In genomic region chr3:10292505-10293419, GRCh38 we compare ENCODE assay signal across 9 cellular contexts. TPM values are rescaled to one million over a fixed set of nuclear protein-coding genes. Genes with fewer than 3 reads are reported as not detected.
DNase-seq lines count a peak whose midpoint lies in the region; ATAC-seq, FAIRE-seq and TF ChIP-seq lines count a peak whose summit lies in the region.
"Had no signal": no experiment of that assay in that cellular context is flagged by ENCODE, and none has a peak within 500 bp of the region (broad histone marks: within the 10 kb centered on the region; RNA-seq: fewer than 3 reads in every experiment).

Gene GHRL, minus strand, starts transcription at chr3:10292947. Its CDS starts 2,767 bp downstream, at chr3:10290180.

- no peak for TF ChIP-seq CTCF in GM20000 (IDR thresholded peaks at IDR 0.05; ENCODE audit: extremely low read depth, missing control alignments)
- no peak for TF ChIP-seq CTCF in endothelial cell of umbilical vein (IDR thresholded peaks at IDR 0.05; ENCODE audit: extremely low read depth in 1 of 2, insufficient read depth in 1 of 2, low read depth in 1 of 2, low read length in 2 of 2)
- TF ChIP-seq CTCF in PC-9 (conservative IDR thresholded peaks at IDR 0.05), result no peak

- H4K20me1 ChIP-seq in endothelial cell of umbilical vein (replicated peaks; ENCODE audit: control insufficient read depth, extremely low read depth, insufficient read depth, low read length), result no peaks in the 10 kb centered on the region
- H4K20me1 ChIP-seq in PC-9 (ENCODE audit: insufficient read depth), result no peaks in the 10 kb centered on the region

- DNase-seq in GF-D8 (lab: John Stamatoyannopoulos, UW) (peak; percentile 95), GM20000 (ENCODE audit: low spot score) (peak; percentile 74), endothelial cell of umbilical vein (ENCODE audit: low read depth, low spot score) (no peak), NCI-H2196 treated with DMSO at 0.1 percent for 48 hours (lab: John Stamatoyannopoulos, UW; ENCODE audit: unreplicated experiment) (no peak), cerebellar nuclear complex (lab: John Stamatoyannopoulos, UW) (no peak), PC-9 (no peak)

- ATAC-seq in HG03565 (IDR thresholded peaks at IDR 0.05; ENCODE audit: unreplicated experiment) (peak; percentile 75), GM18870 (IDR thresholded peaks at IDR 0.05; ENCODE audit: unreplicated experiment) (no peak)

- H3K27ac ChIP-seq in endothelial cell of umbilical vein (ENCODE audit: insufficient read depth, low read depth, low read length), result no peak within 1 kb of the TSS
- H3K27ac ChIP-seq in PC-9, result no peak within 1 kb of the TSS

- H3K9me1 ChIP-seq in endothelial cell of umbilical vein (replicated peaks; ENCODE audit: control insufficient read depth, extremely low read depth, insufficient read depth, low read length), result no peaks in the 10 kb centered on the region

- H3K36me3 ChIP-seq in endothelial cell of umbilical vein (ENCODE audit: control insufficient read depth in 2 of 2, extremely low read depth in 1 of 2, insufficient read depth in 2 of 2, low read length in 2 of 2) (no peaks in the 10 kb centered on the region), PC-9 (ENCODE audit: low read depth) (peaks cover 3% of the 10 kb centered on the region; the same call in 1 of the 2 replicates)

- no peak for FAIRE-seq in endothelial cell of umbilical vein (lab: Jason Lieb, UNC)
- FAIRE-seq: astrocyte had no signal

- intact Hi-C loops in endothelial cell of umbilical vein (cut with micrococcal nuclease) (no loop called here), PC-9 (cut with micrococcal nuclease; ENCODE audit: unreplicated experiment) (no loop called here)

- H3K9me3 ChIP-seq in endothelial cell of umbilical vein (replicated peaks; ENCODE audit: control insufficient read depth, insufficient read depth, low read length), result no peaks in the 10 kb centered on the region
- no peaks in the 10 kb centered on the region for H3K9me3 ChIP-seq in PC-9 (ENCODE audit: insufficient read depth, low read depth)

- H2AFZ ChIP-seq in endothelial cell of umbilical vein (ENCODE audit: low read depth, low read length) (no peak within 1 kb of the TSS), PC-9 (no peak within 1 kb of the TSS)

- H3K4me3 ChIP-seq in endothelial cell of umbilical vein (replicated peaks in 1 of 3; ENCODE audit: insufficient read depth in 1 of 3, low read depth in 1 of 3, low read length in 3 of 3) (no peak within 1 kb of the TSS), PC-9 (no peak within 1 kb of the TSS)

- peaks cover 3% of the 10 kb centered on the region; the same call in 1 of the 2 replicates for H3F3A ChIP-seq in PC-9 (ENCODE audit: insufficient read depth, low read depth)

- H3K4me1 ChIP-seq in endothelial cell of umbilical vein (ENCODE audit: control insufficient read depth, extremely low read depth, insufficient read depth, low read length) (no peaks in the 10 kb centered on the region), PC-9 (replicated peaks; ENCODE audit: insufficient read depth) (no peaks in the 10 kb centered on the region)

- H3K9me2 ChIP-seq in PC-9 (ENCODE audit: insufficient read depth), result no peaks in the 10 kb centered on the region

- H3K4me2 ChIP-seq in endothelial cell of umbilical vein (ENCODE audit: insufficient read depth, low read length) (no peak within 1 kb of the TSS), PC-9 (no peak within 1 kb of the TSS)

- no peaks in the 10 kb centered on the region for H3K79me2 ChIP-seq in endothelial cell of umbilical vein (ENCODE audit: control insufficient read depth, insufficient read depth, low read length)
- H3K79me2 ChIP-seq in PC-9 (ENCODE audit: low read depth), result no peaks in the 10 kb centered on the region

- no peak for TF ChIP-seq POLR2A in endothelial cell of umbilical vein (IDR thresholded peaks at IDR 0.05; ENCODE audit: low read depth, low read length)

- H3K27me3 ChIP-seq in endothelial cell of umbilical vein (ENCODE audit: control insufficient read depth in 2 of 2, insufficient read depth in 2 of 2, low read length in 2 of 2), result no peaks in the 10 kb centered on the region
- H3K27me3 ChIP-seq in PC-9 (ENCODE audit: insufficient read depth, low read depth), result no peaks in the 10 kb centered on the region

- H3K9ac ChIP-seq in endothelial cell of umbilical vein (replicated peaks; ENCODE audit: extremely low read depth, insufficient read depth, low read length), result no peak within 1 kb of the TSS

- dilution Hi-C loops in endothelial cell of umbilical vein (cut with MboI; ENCODE audit: extremely low pct_ligation_motif_present, low sequenced_read_pairs), result no loop called here

- BruUV-seq in endothelial cell of umbilical vein (replicated peaks; lab: Mats Ljungman, UMichigan) (no TSS peak), PC-9 (replicated peaks; lab: Mats Ljungman, UMichigan) (no TSS peak)

- CTCF ChIA-PET in endothelial cell of umbilical vein (lab: Charles Lee) (interaction anchor here (0.7 to 1.2 kb wide), 3 partner anchors 10 to 29 kb away, joined by 3 to 5 read pairs (median 3); no protein-coding TSS in a partner anchor), PC-9 (lab: Charles Lee) (interaction anchor here (0.6 kb wide), 1 partner anchor 515 kb away, joined by 4 read pairs; no protein-coding TSS in a partner anchor)

- POLR2A ChIA-PET in endothelial cell of umbilical vein (lab: Charles Lee), result no interaction called here
- POLR2A ChIA-PET in PC-9 (lab: Charles Lee; ENCODE audit: unreplicated experiment), result no interaction called here

TF ChIP-seq in endothelial cell of umbilical vein, 7 proteins besides CTCF, POLR2A, EP300 and RAD21:
- peak; percentile 23 for TF ChIP-seq FOS (IDR thresholded peaks at IDR 0.05; ENCODE audit: borderline replicate concordance, insufficient read depth, low read length)
- TF ChIP-seq GATA2 (IDR thresholded peaks at IDR 0.05; ENCODE audit: insufficient read depth, insufficient read length, low read depth, low read length), result no peak
TF ChIP-seq in endothelial cell of umbilical vein: peak in this region for 1.

RNA-seq across cellular contexts. Expression of gene GHRL, which starts in this region (rescaled TPM):
- total RNA-seq in endothelial cell of umbilical vein (not detected in 2 replicates), PC-9 (2021) (0.48 TPM in 1 of 2 replicates, not detected in the other)
- polyA plus RNA-seq in endothelial cell of umbilical vein, result 0.06 TPM in 1 of 2 replicates, not detected in the other
- not detected in 2 replicates for polyA plus RNA-seq in endothelial cell of umbilical vein (2011; cell fraction: cytosol; rRNA removed)
- polyA plus RNA-seq in endothelial cell of umbilical vein (2011; cell fraction: nucleus; rRNA removed), result 0.49 and 35.3 TPM in 2 replicates
- polyA plus RNA-seq in endothelial cell of umbilical vein (2012), result not detected in 2 replicates
- not detected in 2 replicates for polyA minus RNA-seq in endothelial cell of umbilical vein
- not detected for polyA minus RNA-seq in endothelial cell of umbilical vein (2011; cell fraction: cytosol; rRNA and poly(A)+ RNA removed)
- polyA minus RNA-seq in endothelial cell of umbilical vein (2011; cell fraction: nucleus; rRNA and poly(A)+ RNA removed), result 0.67 TPM in 1 of 2 replicates, not detected in the other
- total RNA-seq: astrocyte had no signal

Comparison
In these comparisons a context has a peak if more than half of its experiments do, and no peak if none do; other contexts are left out.
1. DNase-seq: peak in GF-D8 (single experiment) and GM20000 (single experiment); none in endothelial cell of umbilical vein (single experiment), NCI-H2196 treated with DMSO at 0.1 percent for 48 hours (single experiment), cerebellar nuclear complex (0 of 2) and PC-9 (0 of 2).